In genomic region chr2:81987370-81987769, GRCh38 we compare ENCODE assay signal across 25 cellular contexts.
DNase-seq lines count a peak whose midpoint lies in the region; ATAC-seq and TF ChIP-seq lines count a peak whose summit lies in the region.
"Had no signal": no experiment of that assay in that cellular context is flagged by ENCODE, and none has a peak within 500 bp of the region (broad histone marks: within the 10 kb centered on the region; RNA-seq: fewer than 3 reads in every experiment).

No MANE protein-coding gene starts in this region.

- TF ChIP-seq CTCF in MCF 10A (IDR thresholded peaks at IDR 0.05; ENCODE audit: unreplicated experiment), result no peak
- TF ChIP-seq CTCF in mammary epithelial cell (conservative IDR thresholded peaks at IDR 0.05 in 1 of 2, IDR thresholded peaks at IDR 0.05 in 1 of 2; ENCODE audit: extremely low read depth in 1 of 2, insufficient read depth in 1 of 2, low read depth in 1 of 2, low read length in 2 of 2), result no peak
- no peak for TF ChIP-seq CTCF in MM.1S (IDR thresholded peaks at IDR 0.05; ENCODE audit: low read length)
- TF ChIP-seq CTCF in OCI-LY3 (IDR thresholded peaks at IDR 0.05; ENCODE audit: low read depth, low read length), result no peak
- TF ChIP-seq CTCF in PC-9 (conservative IDR thresholded peaks at IDR 0.05), result no peak
- no peak for TF ChIP-seq CTCF in GM23338 (conservative IDR thresholded peaks at IDR 0.05; ENCODE audit: low read depth in 2 of 2)

- H3K4me1 ChIP-seq in mammary epithelial cell (ENCODE audit: insufficient read depth, low read length) (no peaks in the 10 kb centered on the region), MM.1S (ENCODE audit: low read length) (peaks cover 4% of the 10 kb centered on the region; the same call in 1 of the 2 replicates), OCI-LY3 (ENCODE audit: low read length) (no peaks in the 10 kb centered on the region), PC-9 (replicated peaks; ENCODE audit: insufficient read depth) (no peaks in the 10 kb centered on the region), GM23338 (ENCODE audit: insufficient read depth) (no peaks in the 10 kb centered on the region)
- H3K4me1 ChIP-seq: BE2C, BLaER1 had no signal

- no peak overlapping the region for H3K4me3 Mint-ChIP-seq in MCF 10A (ENCODE audit: unreplicated experiment)
- no peak overlapping the region for H3K4me3 Mint-ChIP-seq in GM23338
- H3K4me3 Mint-ChIP-seq: CD14-positive monocyte; CD4-positive, alpha-beta memory T cell; CD4-positive, CD25-positive, alpha-beta regulatory T cell; CD8-positive, alpha-beta memory T cell had no signal

- no peaks in the 10 kb centered on the region for H3F3A ChIP-seq in MM.1S (ENCODE audit: insufficient read depth, low read length)
- H3F3A ChIP-seq in PC-9 (ENCODE audit: insufficient read depth, low read depth), result no peaks in the 10 kb centered on the region
- H3F3A ChIP-seq in GM23338 (replicated peaks; ENCODE audit: low read depth), result no peaks in the 10 kb centered on the region

- intact Hi-C loops in MCF 10A (cut with micrococcal nuclease) (no loop called here), mammary epithelial cell (cut with micrococcal nuclease) (no loop called here), PC-9 (cut with micrococcal nuclease; ENCODE audit: unreplicated experiment) (no loop called here)

- H3K79me2 ChIP-seq in mammary epithelial cell (ENCODE audit: insufficient read depth, low read length) (no peaks in the 10 kb centered on the region), MM.1S (ENCODE audit: low read length) (no peaks in the 10 kb centered on the region), OCI-LY3 (ENCODE audit: low read length) (no peaks in the 10 kb centered on the region), PC-9 (ENCODE audit: low read depth) (no peaks in the 10 kb centered on the region), GM23338 (replicated peaks; ENCODE audit: insufficient read depth) (no peaks in the 10 kb centered on the region)

- 32% methylated on average over 5 of the region's 5 CpGs for WGBS in mammary epithelial cell (ENCODE audit: low coverage, missing lambda C conversion rate)

- H3K27me3 Mint-ChIP-seq in MCF 10A (ENCODE audit: insufficient read depth, unreplicated experiment) (no peaks in the 10 kb centered on the region), GM23338 (ENCODE audit: insufficient read depth, low read depth, poor library complexity) (no peaks in the 10 kb centered on the region)
- H3K27me3 Mint-ChIP-seq: CD4-positive, alpha-beta memory T cell; CD4-positive, CD25-positive, alpha-beta regulatory T cell; CD8-positive, alpha-beta memory T cell had no signal

- ATAC-seq in GM23338 (no peak), HG03039 (IDR thresholded peaks at IDR 0.05; ENCODE audit: unreplicated experiment) (no peak), GM21423 (IDR thresholded peaks at IDR 0.05; ENCODE audit: unreplicated experiment) (no peak)

- no peak overlapping the region for H3K4me3 ChIP-seq in mammary epithelial cell (replicated peaks in 1 of 3; ENCODE audit: insufficient read depth in 1 of 3, low read depth in 2 of 3, low read length in 3 of 3)
- peak overlapping the region; percentile 40 for H3K4me3 ChIP-seq in MM.1S (ENCODE audit: low read length)
- no peak overlapping the region for H3K4me3 ChIP-seq in OCI-LY3 (ENCODE audit: low read length)
- H3K4me3 ChIP-seq in PC-9, result no peak overlapping the region
- H3K4me3 ChIP-seq in GM23338, result no peak overlapping the region
- H3K4me3 ChIP-seq: BLaER1 had no signal

- no peaks in the 10 kb centered on the region for H3K4me1 Mint-ChIP-seq in MCF 10A (ENCODE audit: insufficient read depth, unreplicated experiment)
- no peaks in the 10 kb centered on the region for H3K4me1 Mint-ChIP-seq in GM23338
- H3K4me1 Mint-ChIP-seq: CD14-positive monocyte; CD4-positive, alpha-beta memory T cell; CD4-positive, CD25-positive, alpha-beta regulatory T cell; CD8-positive, alpha-beta memory T cell had no signal

- H3K9me2 ChIP-seq in MM.1S (replicated peaks; ENCODE audit: insufficient read depth, low read length) (no peaks in the 10 kb centered on the region), PC-9 (ENCODE audit: insufficient read depth) (no peaks in the 10 kb centered on the region), GM23338 (ENCODE audit: insufficient read depth) (no peaks in the 10 kb centered on the region)

- in situ Hi-C loops in mammary epithelial cell (cut with MboI; ENCODE audit: low sequenced_read_pairs in 2 of 2), result no loop called here

- H4K20me1 ChIP-seq in mammary epithelial cell (ENCODE audit: insufficient read depth, low read length) (no peaks in the 10 kb centered on the region), MM.1S (ENCODE audit: insufficient read depth, low read length) (no peaks in the 10 kb centered on the region), OCI-LY3 (ENCODE audit: insufficient read depth, low read length) (no peaks in the 10 kb centered on the region), PC-9 (ENCODE audit: insufficient read depth) (no peaks in the 10 kb centered on the region), GM23338 (replicated peaks; ENCODE audit: insufficient read depth) (no peaks in the 10 kb centered on the region)
- H4K20me1 ChIP-seq: BLaER1 had no signal

- BruUV-seq in MCF 10A (replicated peaks; lab: Mats Ljungman, UMichigan) (no TSS peak), mammary epithelial cell (replicated peaks; lab: Mats Ljungman, UMichigan) (no TSS peak), PC-9 (replicated peaks; lab: Mats Ljungman, UMichigan) (no TSS peak)

- no peak for DNase-seq in MCF 10A (ENCODE audit: unreplicated experiment)
- no peak for DNase-seq in mammary epithelial cell
- peak; percentile 50 for DNase-seq in MM.1S
- no peak for DNase-seq in PC-9
- no peak for DNase-seq in GM23338 (ENCODE audit: low spot score)
- DNase-seq: 8988T; ACHN; BE2C; C1 segment of cervical spinal cord; CD4-positive, alpha-beta memory T cell; CD4-positive, CD25-positive, alpha-beta regulatory T cell; CD8-positive, alpha-beta memory T cell; COR-L47; DMS 273 treated with DMSO at 0.1 percent for 48 hours; DMS153; DMS53; DMS79; DND-41; EL; GF-D8 had no signal

- H3K36me3 Mint-ChIP-seq in MCF 10A (ENCODE audit: insufficient read depth, unreplicated experiment), result no peaks in the 10 kb centered on the region
- H3K36me3 Mint-ChIP-seq in GM23338 (ENCODE audit: low read depth), result peaks cover 6% of the 10 kb centered on the region; the same call in 2 of the 3 replicates
- H3K36me3 Mint-ChIP-seq: CD14-positive monocyte; CD4-positive, alpha-beta memory T cell; CD4-positive, CD25-positive, alpha-beta regulatory T cell; CD8-positive, alpha-beta memory T cell had no signal

- H3K4me2 ChIP-seq in mammary epithelial cell (ENCODE audit: insufficient read depth, low read depth, low read length), result no peak overlapping the region
- H3K4me2 ChIP-seq in MM.1S (ENCODE audit: low read depth, low read length), result peak overlapping the region; percentile 52
- H3K4me2 ChIP-seq in OCI-LY3 (ENCODE audit: low read length), result no peak overlapping the region
- H3K4me2 ChIP-seq in PC-9, result 0 out of 2 replicates have a peak overlapping the region, but pooled peaks have one; percentile 28
- no peak overlapping the region for H3K4me2 ChIP-seq in GM23338
- H3K4me2 ChIP-seq: BLaER1 had no signal

- no peak overlapping the region for H3K9ac ChIP-seq in mammary epithelial cell (ENCODE audit: insufficient read depth, low read length)
- peak overlapping the region; percentile 19; the same call in 1 of the 2 replicates for H3K9ac ChIP-seq in MM.1S (ENCODE audit: low read length)
- no peak overlapping the region for H3K9ac ChIP-seq in OCI-LY3 (ENCODE audit: low read length)
- H3K9ac ChIP-seq: BLaER1 had no signal

- dilution Hi-C loops in mammary epithelial cell (cut with HindIII; ENCODE audit: low sequenced_read_pairs), result no loop called here

- H3K27ac ChIP-seq in mammary epithelial cell (ENCODE audit: insufficient read depth, low read depth, low read length), result no peak overlapping the region
- H3K27ac ChIP-seq in MM.1S (ENCODE audit: low read length), result no peak overlapping the region
- no peak overlapping the region for H3K27ac ChIP-seq in OCI-LY3 (ENCODE audit: low read length)
- no peak overlapping the region for H3K27ac ChIP-seq in PC-9
- no peak overlapping the region for H3K27ac ChIP-seq in GM23338 (ENCODE audit: low read depth)
- H3K27ac ChIP-seq: BLaER1 had no signal

- H3K9me3 ChIP-seq in mammary epithelial cell (replicated peaks; ENCODE audit: insufficient read depth, low read length) (peaks cover 7% of the 10 kb centered on the region), MM.1S (replicated peaks; ENCODE audit: insufficient read depth, low read length) (no peaks in the 10 kb centered on the region), OCI-LY3 (ENCODE audit: insufficient read depth, low read length) (peaks cover 12% of the 10 kb centered on the region; the same call in 1 of the 2 replicates), PC-9 (ENCODE audit: insufficient read depth, low read depth) (no peaks in the 10 kb centered on the region)
- H3K9me3 ChIP-seq: BE2C had no signal

- H2AFZ ChIP-seq in mammary epithelial cell (ENCODE audit: low read depth, low read length), result no peak overlapping the region
- H2AFZ ChIP-seq in MM.1S (ENCODE audit: low read length), result peak overlapping the region; percentile 84
- 0 out of 2 replicates have a peak overlapping the region, but pooled peaks have one; percentile 64 for H2AFZ ChIP-seq in OCI-LY3 (ENCODE audit: low read depth, low read length)
- H2AFZ ChIP-seq in PC-9, result no peak overlapping the region
- no peak overlapping the region for H2AFZ ChIP-seq in GM23338

- POLR2A ChIA-PET in MCF 10A (lab: Yijun Ruan, JAX), result no interaction called here
- POLR2A ChIA-PET in PC-9 (lab: Charles Lee; ENCODE audit: unreplicated experiment), result no interaction called here

- H3K9me3 Mint-ChIP-seq in MCF 10A (ENCODE audit: unreplicated experiment), result no peaks in the 10 kb centered on the region
- H3K9me3 Mint-ChIP-seq in GM23338, result peaks cover 16% of the 10 kb centered on the region

- H3K27me3 ChIP-seq in mammary epithelial cell (ENCODE audit: insufficient read depth, low read length) (no peaks in the 10 kb centered on the region), MM.1S (replicated peaks; ENCODE audit: insufficient read depth, low read length) (no peaks in the 10 kb centered on the region), OCI-LY3 (ENCODE audit: low read depth, low read length) (no peaks in the 10 kb centered on the region), PC-9 (ENCODE audit: insufficient read depth, low read depth) (no peaks in the 10 kb centered on the region), GM23338 (ENCODE audit: insufficient read depth) (no peaks in the 10 kb centered on the region)
- H3K27me3 ChIP-seq: BE2C, BLaER1 had no signal

- H3K27ac Mint-ChIP-seq in MCF 10A (ENCODE audit: low read depth, unreplicated experiment) (peak overlapping the region; percentile 36), GM23338 (no peak overlapping the region)
- H3K27ac Mint-ChIP-seq: CD14-positive monocyte; CD4-positive, alpha-beta memory T cell; CD4-positive, CD25-positive, alpha-beta regulatory T cell; CD8-positive, alpha-beta memory T cell had no signal

- CTCF ChIA-PET in MCF 10A (lab: Yijun Ruan, JAX) (interaction anchor here (0.6 to 0.7 kb wide), 2 partner anchors 104 to 1266 kb away, joined by 3 read pairs; no protein-coding TSS in a partner anchor), mammary epithelial cell (lab: Charles Lee; ENCODE audit: low non-redundant PET) (no interaction called here), PC-9 (lab: Charles Lee) (no interaction called here)

- H3K36me3 ChIP-seq in mammary epithelial cell (ENCODE audit: insufficient read depth, low read length), result no peaks in the 10 kb centered on the region
- no peaks in the 10 kb centered on the region for H3K36me3 ChIP-seq in MM.1S (replicated peaks; ENCODE audit: insufficient read depth, low read length)
- H3K36me3 ChIP-seq in OCI-LY3 (replicated peaks; ENCODE audit: low read depth, low read length), result peaks cover 10% of the 10 kb centered on the region
- no peaks in the 10 kb centered on the region for H3K36me3 ChIP-seq in PC-9 (ENCODE audit: low read depth)
- no peaks in the 10 kb centered on the region for H3K36me3 ChIP-seq in GM23338 (ENCODE audit: insufficient read depth)
- H3K36me3 ChIP-seq: BE2C, BLaER1 had no signal

Comparison
In these comparisons a context has a peak if more than half of its experiments do, and no peak if none do; other contexts are left out.
1. H2AFZ ChIP-seq: peak in MM.1S (single experiment) and OCI-LY3 (single experiment); none in mammary epithelial cell (single experiment), PC-9 (single experiment) and GM23338 (single experiment).
2. H3K4me2 ChIP-seq: peak in MM.1S (single experiment) and PC-9 (single experiment); none in mammary epithelial cell (single experiment), OCI-LY3 (single experiment) and GM23338 (single experiment).